8 cellular contexts compared by ENCODE assay signal in genomic region chr2:170972508-170973224, GRCh38. TPM values are rescaled to one million over a fixed set of nuclear protein-coding genes. Genes with fewer than 3 reads are reported as not detected.
DNase-seq lines count a peak whose midpoint lies in the region; ATAC-seq and TF ChIP-seq lines count a peak whose summit lies in the region.

No MANE protein-coding gene starts in this region.

- H3K27ac Mint-ChIP-seq in dendritic cell treated with granulocyte-macrophage colony-stimulating factor and Interleukin-4, amounts not matched to agents 40 ng/mL and 50 ng/mL, for 4 days: no peak overlapping the region

- H3K9me3 ChIP-seq in prostate gland: no peaks in the 10 kb centered on the region

- H3K27me3 Mint-ChIP-seq in dendritic cell treated with granulocyte-macrophage colony-stimulating factor and Interleukin-4, amounts not matched to agents 40 ng/mL and 50 ng/mL, for 4 days: peaks cover 22% of the 10 kb centered on the region

- H3K4me1 ChIP-seq in prostate gland (replicated peaks): no peaks in the 10 kb centered on the region

- peak overlapping the region; percentile 55 to 62 for H3K4me3 ChIP-seq in prostate gland

- H3K9me3 Mint-ChIP-seq in dendritic cell treated with granulocyte-macrophage colony-stimulating factor and Interleukin-4, amounts not matched to agents 40 ng/mL and 50 ng/mL, for 4 days: no peaks in the 10 kb centered on the region

- peak; percentile 19 for DNase-seq in NCI-H146 (lab: John Stamatoyannopoulos, UW)
- DNase-seq in NCI-H146 treated with DMSO at 0.1 percent for 48 hours (lab: John Stamatoyannopoulos, UW; ENCODE audit: unreplicated experiment): no peak
- peak; percentile 41 for DNase-seq in NCI-H526 treated with DMSO at 0.1 percent for 48 hours (lab: John Stamatoyannopoulos, UW)
- DNase-seq in prostate gland (ENCODE audit: low spot score): no peak
- DNase-seq in middle frontal gyrus (ENCODE audit: extremely low spot score, low spot score): no peak

- TF ChIP-seq POLR2A in prostate gland (IDR thresholded peaks at IDR 0.05): no peak

- intact Hi-C loops in dendritic cell treated with granulocyte-macrophage colony-stimulating factor and Interleukin-4, amounts not matched to agents 40 ng/mL and 50 ng/mL, for 4 days (cut with micrococcal nuclease): loop anchor here (1.0 to 10.0 kb wide), 3 partner anchors 182 to 460 kb away; partner anchors contain the start of genes DCAF17 and METTL8
- intact Hi-C loops in prostate gland (cut with DNase I): loop anchor here (1.0 to 5.0 kb wide), 4 partner anchors 187 to 715 kb away; partner anchors contain the start of genes DCAF17, DYNC1I2 and METTL8

- H3K27ac ChIP-seq in prostate gland: peak overlapping the region in 1 of 2 donors; percentile 9

- WGBS in prostate gland: 30% methylated on average over 13 of the region's 13 CpGs

- ATAC-seq in GM21367 (IDR thresholded peaks at IDR 0.05; ENCODE audit: unreplicated experiment): no peak
- ATAC-seq in GM21529 (IDR thresholded peaks at IDR 0.05; ENCODE audit: unreplicated experiment): no peak

- no peaks in the 10 kb centered on the region for H3K27me3 ChIP-seq in prostate gland (replicated peaks; ENCODE audit: insufficient read depth)

- H3K36me3 Mint-ChIP-seq in dendritic cell treated with granulocyte-macrophage colony-stimulating factor and Interleukin-4, amounts not matched to agents 40 ng/mL and 50 ng/mL, for 4 days (ENCODE audit: low read depth): peaks cover 10% of the 10 kb centered on the region

- H3K36me3 ChIP-seq in prostate gland: no peaks in the 10 kb centered on the region

- H3K4me3 Mint-ChIP-seq in dendritic cell treated with granulocyte-macrophage colony-stimulating factor and Interleukin-4, amounts not matched to agents 40 ng/mL and 50 ng/mL, for 4 days: peak overlapping the region; percentile 74

- TF ChIP-seq CTCF in prostate gland (IDR thresholded peaks at IDR 0.05): no peak

- peaks cover 14% of the 10 kb centered on the region for H3K4me1 Mint-ChIP-seq in dendritic cell treated with granulocyte-macrophage colony-stimulating factor and Interleukin-4, amounts not matched to agents 40 ng/mL and 50 ng/mL, for 4 days (ENCODE audit: low read depth)

RNA-seq across cellular contexts. Expression of gene GORASP2, which starts 43.6 kb away (rescaled TPM):
- 10 to 100 TPM; 67.6 to 81.1 TPM for total RNA-seq in prostate gland

Comparison
In these comparisons a context has a peak if more than half of its experiments do, and no peak if none do; other contexts are left out.
1. DNase-seq: peak in NCI-H146 (single experiment) and NCI-H526 treated with DMSO at 0.1 percent for 48 hours (single experiment); none in NCI-H146 treated with DMSO at 0.1 percent for 48 hours (single experiment), prostate gland (single experiment) and middle frontal gyrus (single experiment).